In the genomic region with DNA sequence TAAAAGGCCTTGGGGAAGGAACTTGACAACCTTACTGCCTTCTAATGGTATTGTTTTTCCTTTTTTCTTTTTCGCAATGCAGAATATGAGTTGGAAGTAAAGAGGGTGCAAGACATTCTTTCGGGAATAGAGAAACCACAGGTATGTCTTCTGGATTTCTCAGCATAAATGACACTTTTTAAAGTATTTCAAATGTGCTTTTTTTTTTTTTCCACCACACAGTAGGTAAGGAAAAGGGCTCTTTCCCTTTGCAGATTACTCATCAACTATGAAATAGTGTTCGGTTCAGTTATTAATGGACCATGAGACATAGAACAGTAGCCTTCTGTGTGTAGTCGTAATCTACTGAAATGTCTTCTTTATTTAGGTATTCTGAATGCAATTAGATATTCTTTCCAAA, we compare ENCODE assay signal across 15 cellular contexts.
DNase-seq lines count a peak whose midpoint lies in the region; ATAC-seq and TF ChIP-seq lines count a peak whose summit lies in the region.
"Had no signal": no experiment of that assay in that cellular context is flagged by ENCODE, and none has a peak within 500 bp of the region (broad histone marks: within the 10 kb centered on the region; RNA-seq: fewer than 3 reads in every experiment).

No MANE protein-coding gene starts in this region.

- intact Hi-C loops in gastrocnemius medialis (cut with DNase I; ENCODE audit: low total_unique reads), result no loop called here
- intact Hi-C loops in thyroid gland (cut with DNase I), result no loop called here

- H3K4me1 ChIP-seq in gastrocnemius medialis (peaks cover 48 to 63% of the 10 kb centered on the region in 2 donors), thyroid gland (peaks cover 18 to 38% of the 10 kb centered on the region in 2 donors)

- no peak for TF ChIP-seq POLR2A in gastrocnemius medialis (IDR thresholded peaks at IDR 0.05)
- no peak for TF ChIP-seq POLR2A in thyroid gland (IDR thresholded peaks at IDR 0.05)

- in situ Hi-C loops in gastrocnemius medialis (cut with MboI; ENCODE audit: low sequenced_read_pairs in 4 of 4), result no loop called here

- H3K27ac ChIP-seq in gastrocnemius medialis, result peak overlapping the region in 3 of 4 donors; percentile 53 to 78 (median 65)
- no peak overlapping the region for H3K27ac ChIP-seq in coronary artery
- no peak overlapping the region for H3K27ac ChIP-seq in thyroid gland
- H3K27ac ChIP-seq: RWPE1 had no signal

- peaks cover 0 to 5% of the 10 kb centered on the region in 2 donors for H3K36me3 ChIP-seq in gastrocnemius medialis
- no peaks in the 10 kb centered on the region for H3K36me3 ChIP-seq in thyroid gland

- H3K4me3 ChIP-seq in fibroblast of mammary gland (ENCODE audit: control insufficient read depth, low read depth, low read length), result no peak overlapping the region
- H3K4me3 ChIP-seq in gastrocnemius medialis, result no peak overlapping the region
- no peak overlapping the region for H3K4me3 ChIP-seq in coronary artery
- no peak overlapping the region for H3K4me3 ChIP-seq in thyroid gland (replicated peaks in 1 of 3)

- H3K9me3 ChIP-seq in gastrocnemius medialis (no peaks in the 10 kb centered on the region), thyroid gland (no peaks in the 10 kb centered on the region)
- H3K9me3 ChIP-seq: Caco-2 had no signal

- peak in 1 of 2 donors; percentile 57 for ATAC-seq in gastrocnemius medialis
- no peak for ATAC-seq in GM19455 (IDR thresholded peaks at IDR 0.05; ENCODE audit: unreplicated experiment)

- peak; percentile 58 for DNase-seq in GM03348 (ENCODE audit: low spot score)
- peak; percentile 50 for DNase-seq in RPMI7951 (ENCODE audit: low read depth)
- peak; percentile 60 for DNase-seq in fibroblast of mammary gland (ENCODE audit: low read depth)
- DNase-seq in gastrocnemius medialis, result no peak
- no peak for DNase-seq in coronary artery (ENCODE audit: low spot score)
- no peak for DNase-seq in thyroid gland
- DNase-seq: activated CD4-positive, alpha-beta T cell treated with anti-CD3 and anti-CD28 coated beads for 4 hours; activated T-cell treated with anti-CD3 and anti-CD28 coated beads, Interleukin-2, amount 50 U/mL, for 24 hours; amniotic stem cell; Caco-2; H7; NCI-H187 treated with DMSO at 0.1 percent for 48 hours; NCI-H524 treated with DMSO at 0.1 percent for 48 hours had no signal

- TF ChIP-seq CTCF in fibroblast of mammary gland (conservative IDR thresholded peaks at IDR 0.05; ENCODE audit: control insufficient read depth, insufficient read depth, low read depth, low read length) (no peak), gastrocnemius medialis (IDR thresholded peaks at IDR 0.05 in 4 of 5, conservative IDR thresholded peaks at IDR 0.05 in 1 of 5) (no peak), coronary artery (IDR thresholded peaks at IDR 0.05) (no peak), thyroid gland (IDR thresholded peaks at IDR 0.05) (no peak)

- WGBS in thyroid gland, 2 donors, result 97% methylated on average over 4 of the region's 4 CpGs

- no peaks in the 10 kb centered on the region for H3K27me3 ChIP-seq in gastrocnemius medialis
- H3K27me3 ChIP-seq in thyroid gland, result no peaks in the 10 kb centered on the region

Comparison
In these comparisons a context has a peak if more than half of its experiments do, and no peak if none do; other contexts are left out.
1. DNase-seq: peak in GM03348 (single experiment), RPMI7951 (single experiment) and fibroblast of mammary gland (single experiment); none in gastrocnemius medialis (0 of 2), coronary artery (single experiment) and thyroid gland (0 of 2).
2. H3K27ac ChIP-seq: peak in gastrocnemius medialis (3 of 4); none in coronary artery (0 of 2) and thyroid gland (0 of 3).